8 cellular contexts compared by ENCODE assay signal in the genomic region with DNA sequence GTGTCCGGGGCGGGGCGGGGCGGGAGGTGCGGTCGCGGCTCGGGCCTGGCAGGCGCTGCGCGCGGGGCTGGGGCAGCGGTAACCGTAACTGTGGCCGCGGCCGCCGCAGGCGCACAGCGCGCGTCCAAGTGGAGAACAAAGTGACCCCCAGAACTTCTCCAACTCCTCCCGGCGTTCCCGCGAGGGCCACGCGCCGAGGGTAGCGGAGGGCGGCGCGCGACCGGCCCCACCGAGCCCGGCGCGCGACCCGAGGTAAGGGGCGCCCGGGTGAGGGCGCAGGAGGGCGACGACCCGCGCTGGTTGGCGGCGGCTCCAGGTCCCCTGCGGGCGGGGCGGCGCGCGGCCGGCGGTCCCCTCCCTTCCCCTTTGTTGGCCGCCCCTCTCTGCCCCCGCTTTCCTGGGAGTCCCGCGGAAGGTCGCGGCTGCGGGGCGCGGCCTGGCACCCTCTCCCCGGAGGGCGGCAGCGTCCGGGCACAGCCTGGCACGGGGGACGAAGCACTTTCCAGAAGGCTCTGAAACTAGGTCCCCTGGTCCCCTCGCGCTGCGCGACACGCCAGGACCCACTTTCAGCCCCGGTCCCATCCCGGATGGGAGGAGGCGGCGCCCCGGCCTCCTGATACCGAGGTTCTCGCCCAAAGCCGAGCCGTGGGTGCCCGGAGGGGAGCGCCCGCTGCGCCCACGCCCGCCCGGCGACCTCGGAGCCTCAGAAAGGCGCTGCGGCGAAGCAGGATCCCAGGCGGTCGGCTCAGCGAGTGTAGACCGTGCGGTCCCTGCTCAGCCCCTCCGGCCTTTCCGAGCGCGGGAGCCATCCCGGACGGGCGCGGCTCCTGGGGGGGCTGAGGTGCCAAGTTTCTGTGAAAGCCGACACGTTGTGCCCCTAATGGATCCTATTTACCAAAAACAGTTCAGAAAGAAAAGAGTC. TPM values are rescaled to one million over a fixed set of nuclear protein-coding genes. Genes with fewer than 3 reads are reported as not detected.
DNase-seq lines count a peak whose midpoint lies in the region; ATAC-seq lines count a peak whose summit lies in the region.

A gene (plus strand): TSS at position 75 of the 922 bp plus-strand sequence. CDS start 133,909 bp downstream, outside the sequence.

- H3K4me1 Mint-ChIP-seq in activated naive CD4-positive, alpha-beta T cell treated with anti-CD3 and anti-CD28 coated beads, Interleukin-2, amount 50 U/mL, for 24 hours: peaks cover 10% of the 10 kb centered on the region

- no peak within 1 kb of the TSS for H3K27ac Mint-ChIP-seq in activated naive CD4-positive, alpha-beta T cell treated with anti-CD3 and anti-CD28 coated beads, Interleukin-2, amount 50 U/mL, for 24 hours

- H3K4me3 Mint-ChIP-seq in activated naive CD4-positive, alpha-beta T cell treated with anti-CD3 and anti-CD28 coated beads, Interleukin-2, amount 50 U/mL, for 24 hours: peak within 1 kb of the TSS; percentile 57

- no peaks in the 10 kb centered on the region for H3K36me3 Mint-ChIP-seq in activated naive CD4-positive, alpha-beta T cell treated with anti-CD3 and anti-CD28 coated beads, Interleukin-2, amount 50 U/mL, for 24 hours

- H3K9me3 Mint-ChIP-seq in activated naive CD4-positive, alpha-beta T cell treated with anti-CD3 and anti-CD28 coated beads, Interleukin-2, amount 50 U/mL, for 24 hours: no peaks in the 10 kb centered on the region

- intact Hi-C loops in sciatic nerve (cut with DNase I): no loop called here

- DNase-seq in EL (peak; percentile 52), HuH-7.5 (ENCODE audit: low spot score) (peak; percentile 37), hepatic stellate cell (ENCODE audit: low spot score) (peak; percentile 54), sciatic nerve (ENCODE audit: low spot score) (no peak), GM19238 (ENCODE audit: insufficient read length, low spot score) (no peak), LoVo (ENCODE audit: low spot score) (no peak)

- ATAC-seq in sciatic nerve: peak; percentile 66
- ATAC-seq in GM21786 (IDR thresholded peaks at IDR 0.05; ENCODE audit: unreplicated experiment): no peak

- peaks cover 13% of the 10 kb centered on the region for H3K27me3 Mint-ChIP-seq in activated naive CD4-positive, alpha-beta T cell treated with anti-CD3 and anti-CD28 coated beads, Interleukin-2, amount 50 U/mL, for 24 hours

RNA-seq across cellular contexts. Expression of the gene that starts here (rescaled TPM):
- total RNA-seq in sciatic nerve: 14.6 TPM

Comparison
In these comparisons a context has a peak if more than half of its experiments do, and no peak if none do; other contexts are left out.
1. DNase-seq: peak in EL (single experiment), HuH-7.5 (single experiment) and hepatic stellate cell (single experiment); none in sciatic nerve (single experiment), GM19238 (single experiment) and LoVo (single experiment).